8 cellular contexts compared by ENCODE assay signal in genomic region chr10:113126506-113127192, GRCh38.
DNase-seq lines count a peak whose midpoint lies in the region; ATAC-seq and TF ChIP-seq lines count a peak whose summit lies in the region.

No MANE protein-coding gene starts in this region.

- peak; percentile 62 for TF ChIP-seq CTCF in Calu3 (IDR thresholded peaks at IDR 0.05; ENCODE audit: unreplicated experiment)
- TF ChIP-seq CTCF in HL-60 (IDR thresholded peaks at IDR 0.05; ENCODE audit: insufficient read depth, low read length), result peak; percentile 37
- TF ChIP-seq CTCF in uterus (IDR thresholded peaks at IDR 0.05), result peak; percentile 44 to 92 (median 90)

- H3K36me3 Mint-ChIP-seq in Calu3 (ENCODE audit: insufficient read depth, unreplicated experiment), result peaks cover 12% of the 10 kb centered on the region

- H3K27ac ChIP-seq in HL-60 (replicated peaks) (no peak overlapping the region), uterus (peak overlapping the region; percentile 54 to 77)

- H3K27ac Mint-ChIP-seq in Calu3 (ENCODE audit: unreplicated experiment), result no peak overlapping the region

- DNase-seq in Calu3 (peak; percentile 72), HL-60 (ENCODE audit: low read depth in 1 of 2, low spot score in 1 of 2) (peak; percentile 8 to 40), SHP77 (lab: John Stamatoyannopoulos, UW) (peak; percentile 56 to 77), amniotic epithelial cell (ENCODE audit: low read depth) (peak; percentile 63), left cardiac atrium (peak; percentile 80), posterior cingulate gyrus (peak; percentile 41 to 96 (median 74)), uterus (peak; percentile 61 to 65)

- no peaks in the 10 kb centered on the region for H3K9me3 ChIP-seq in uterus

- ATAC-seq in left cardiac atrium (peak; percentile 97 to 98), GM18505 (IDR thresholded peaks at IDR 0.05; ENCODE audit: unreplicated experiment) (no peak)

- no peaks in the 10 kb centered on the region for H3K9me3 Mint-ChIP-seq in Calu3 (ENCODE audit: low read depth, unreplicated experiment)

- H3K4me1 Mint-ChIP-seq in Calu3 (ENCODE audit: low read depth, unreplicated experiment), result peaks cover 34% of the 10 kb centered on the region

- no TSS peak for BruUV-seq in Calu3 (replicated peaks; lab: Mats Ljungman, UMichigan)

- intact Hi-C loops in Calu3 (cut with micrococcal nuclease; ENCODE audit: unreplicated experiment), result loop anchor here (10.0 kb wide), 2 partner anchors 402 to 572 kb away; no protein-coding TSS in a partner anchor
- intact Hi-C loops in left cardiac atrium (cut with DNase I), result loop anchor here (5.0 to 10.0 kb wide), 3 partner anchors 172 to 404 kb away; partner anchors contain the start of gene TCF7L2 (in 2 of the 2)
- intact Hi-C loops in posterior cingulate gyrus (cut with DNase I), result loop anchor here (2.0 to 5.0 kb wide), 3 partner anchors 174 to 559 kb away; partner anchors contain the start of gene TCF7L2
- intact Hi-C loops in uterus (cut with DNase I; ENCODE audit: low total_unique reads), result loop anchor here (10.0 kb wide), 1 partner anchor 172 kb away; the partner anchor contains the start of gene TCF7L2

- CTCF ChIA-PET in Calu3 (lab: Charles Lee), result interaction anchor here (0.7 kb wide), 3 partner anchors 143 to 440 kb away, joined by 3 to 6 read pairs (median 3); no protein-coding TSS in a partner anchor

- H3K4me3 Mint-ChIP-seq in Calu3 (ENCODE audit: low read depth, unreplicated experiment), result peak overlapping the region; percentile 68

- no peaks in the 10 kb centered on the region for H3K36me3 ChIP-seq in uterus

- no peaks in the 10 kb centered on the region for H3K4me1 ChIP-seq in uterus

- no peak overlapping the region for H3K4me3 ChIP-seq in HL-60 (replicated peaks; ENCODE audit: insufficient read depth, low read length)
- peak overlapping the region; percentile 30 to 40 for H3K4me3 ChIP-seq in uterus

- H3K27me3 ChIP-seq in HL-60 (ENCODE audit: insufficient read depth, poor library complexity, severe bottlenecking) (peaks cover 13% of the 10 kb centered on the region), uterus (no peaks in the 10 kb centered on the region)

- no peak for TF ChIP-seq POLR2A in uterus (IDR thresholded peaks at IDR 0.05)
- no peak for TF ChIP-seq POLR2A in GM18505 (IDR thresholded peaks at IDR 0.05; ENCODE audit: borderline replicate concordance, extremely low read depth, insufficient read depth, insufficient read length)

- no peaks in the 10 kb centered on the region for H3K27me3 Mint-ChIP-seq in Calu3 (ENCODE audit: unreplicated experiment)

Comparison
In these comparisons a context has a peak if more than half of its experiments do, and no peak if none do; other contexts are left out.
1. DNase-seq: peak in every context shown above with its lines; median percentile 80 in left cardiac atrium; 74 in posterior cingulate gyrus; 72 in Calu3; 66 in SHP77; 63 in amniotic epithelial cell; 63 in uterus; 24 in HL-60.
2. CTCF ChIP-seq: peak in every context shown above with its lines; median percentile 90 in uterus; 62 in Calu3; 37 in HL-60.